In genomic region chr1:6499318-6499717, GRCh38 we compare ENCODE assay signal across 23 cellular contexts. TPM values are rescaled to one million over a fixed set of nuclear protein-coding genes. Genes with fewer than 3 reads are reported as not detected.
A peak's percentile ranks its signal among the peaks of the same experiment; 100 is the strongest.
DNase-seq lines count a peak whose midpoint lies in the region; ATAC-seq lines count a peak whose summit lies in the region.
"Had no signal": no experiment of that assay in that cellular context is flagged by ENCODE, and none has a peak within 500 bp of the region (broad histone marks: within the 10 kb centered on the region; RNA-seq: fewer than 3 reads in every experiment).

No MANE protein-coding gene starts in this region.

- DNase-seq in activated naive CD4-positive, alpha-beta T cell treated with anti-CD3 and anti-CD28 coated beads, Interleukin-2, amount 10 ng/mL, durations not matched to agents 7 days and 5 days = peak; percentile 20
- DNase-seq in activated naive CD4-positive, alpha-beta T cell treated with anti-CD3 and anti-CD28 coated beads, Interleukin-2, amount 50 U/mL, for 16 hours = no peak
- DNase-seq in activated T-helper 2 cell treated with anti-CD3 and anti-CD28 coated beads, Interferon-gamma antibody, Interleukin-2, Interleukin-4, amounts not matched to agents 10 μg/mL and 5 μg/mL and 100 μg/mL, durations not matched to agents 14 hours and 24 hours and 36 hours (ENCODE audit: low spot score) = no peak
- DNase-seq in naive B cell (no peak), germinal center (ENCODE audit: low spot score) (no peak), sciatic nerve (ENCODE audit: low spot score) (no peak), NCI-H748 (lab: John Stamatoyannopoulos, UW; ENCODE audit: unreplicated experiment) (no peak)
- DNase-seq: 8988T; activated CD4-positive, CD25-positive, alpha-beta regulatory T cell treated with anti-CD3 and anti-CD28 coated beads, Interleukin-2, amount 50 U/mL, for 72 hours; activated T-cell treated with anti-CD3 and anti-CD28 coated beads, Interleukin-2, amount 50 U/mL, for 4 hours; effector memory CD4-positive, alpha-beta T cell; esophagus squamous epithelium; HCEC 1CT; NCI-H1092; NCI-H2029 treated with DMSO at 0.1 percent for 48 hours; stimulated activated naive CD4-positive, alpha-beta T cell treated with Interleukin-2 at 50 U/mL for 16 hours; T-helper 9 cell had no signal

- ATAC-seq in naive B cell (ENCODE audit: low read depth in 2 of 2) (no peak), sciatic nerve (no peak)
- no peak for ATAC-seq in stimulated activated memory B cell treated with anti-CD40 and anti-IgM and Interleukin-4, amounts not matched to agents 10 μg/mL and 1 μg/mL and 100 μg/mL, for 72 hours
- ATAC-seq: activated T-cell treated with anti-CD3 and anti-CD28 coated beads, Interleukin-2, amount 50 U/mL, for 4 hours; SK-N-SH treated with all-trans-retinoic acid at 6 μM for 48 hours had no signal

- H3K27me3 Mint-ChIP-seq in activated naive CD4-positive, alpha-beta T cell treated with anti-CD3 and anti-CD28 coated beads, Interleukin-2, amount 10 ng/mL, durations not matched to agents 7 days and 5 days = peaks cover 61% of the 10 kb centered on the region
- peaks cover 26% of the 10 kb centered on the region for H3K27me3 Mint-ChIP-seq in activated T-helper 2 cell treated with anti-CD3 and anti-CD28 coated beads, Interferon-gamma antibody, Interleukin-2, Interleukin-4, amounts not matched to agents 10 μg/mL and 5 μg/mL and 100 μg/mL, durations not matched to agents 14 hours and 24 hours and 36 hours (ENCODE audit: low read depth)
- peaks cover 24 to 61% (median 55%) of the 10 kb centered on the region in 3 donors for H3K27me3 Mint-ChIP-seq in naive B cell
- H3K27me3 Mint-ChIP-seq in stimulated activated memory B cell treated with anti-CD40 and anti-IgM and Interleukin-4, amounts not matched to agents 10 μg/mL and 1 μg/mL and 100 μg/mL, for 72 hours = peaks cover 72% of the 10 kb centered on the region
- H3K27me3 Mint-ChIP-seq: activated naive CD8-positive, alpha-beta T cell had no signal

- intact Hi-C loops in activated T-helper 2 cell treated with anti-CD3 and anti-CD28 coated beads, Interferon-gamma antibody, Interleukin-2, Interleukin-4, amounts not matched to agents 10 μg/mL and 5 μg/mL and 100 μg/mL, durations not matched to agents 14 hours and 24 hours and 36 hours (cut with micrococcal nuclease) = no loop called here
- intact Hi-C loops in sciatic nerve (cut with DNase I) = no loop called here

- CTCF ChIA-PET in activated naive CD4-positive, alpha-beta T cell treated with anti-CD3 and anti-CD28 coated beads, Interleukin-2, amount 10 ng/mL, durations not matched to agents 7 days and 5 days (lab: Charles Lee) = interaction anchor here (1.3 to 1.4 kb wide), 3 partner anchors 10 to 147 kb away, joined by 4 to 5 read pairs (median 5); no protein-coding TSS in a partner anchor

- H3K9me3 Mint-ChIP-seq in activated naive CD4-positive, alpha-beta T cell treated with anti-CD3 and anti-CD28 coated beads, Interleukin-2, amount 10 ng/mL, durations not matched to agents 7 days and 5 days = no peaks in the 10 kb centered on the region
- H3K9me3 Mint-ChIP-seq in activated T-helper 2 cell treated with anti-CD3 and anti-CD28 coated beads, Interferon-gamma antibody, Interleukin-2, Interleukin-4, amounts not matched to agents 10 μg/mL and 5 μg/mL and 100 μg/mL, durations not matched to agents 14 hours and 24 hours and 36 hours = no peaks in the 10 kb centered on the region
- no peaks in the 10 kb centered on the region for H3K9me3 Mint-ChIP-seq in naive B cell
- H3K9me3 Mint-ChIP-seq in stimulated activated memory B cell treated with anti-CD40 and anti-IgM and Interleukin-4, amounts not matched to agents 10 μg/mL and 1 μg/mL and 100 μg/mL, for 72 hours = no peaks in the 10 kb centered on the region
- H3K9me3 Mint-ChIP-seq: activated T-cell treated with anti-CD3 and anti-CD28 coated beads, Interleukin-2, amount 50 U/mL, for 4 hours had no signal

- no peak overlapping the region for H3K27ac Mint-ChIP-seq in activated naive CD4-positive, alpha-beta T cell treated with anti-CD3 and anti-CD28 coated beads, Interleukin-2, amount 10 ng/mL, durations not matched to agents 7 days and 5 days
- no peak overlapping the region for H3K27ac Mint-ChIP-seq in activated T-helper 2 cell treated with anti-CD3 and anti-CD28 coated beads, Interferon-gamma antibody, Interleukin-2, Interleukin-4, amounts not matched to agents 10 μg/mL and 5 μg/mL and 100 μg/mL, durations not matched to agents 14 hours and 24 hours and 36 hours
- H3K27ac Mint-ChIP-seq in naive B cell = no peak overlapping the region
- no peak overlapping the region for H3K27ac Mint-ChIP-seq in stimulated activated memory B cell treated with anti-CD40 and anti-IgM and Interleukin-4, amounts not matched to agents 10 μg/mL and 1 μg/mL and 100 μg/mL, for 72 hours

- no peak overlapping the region for H3K4me3 Mint-ChIP-seq in activated naive CD4-positive, alpha-beta T cell treated with anti-CD3 and anti-CD28 coated beads, Interleukin-2, amount 10 ng/mL, durations not matched to agents 7 days and 5 days
- H3K4me3 Mint-ChIP-seq in activated T-helper 2 cell treated with anti-CD3 and anti-CD28 coated beads, Interferon-gamma antibody, Interleukin-2, Interleukin-4, amounts not matched to agents 10 μg/mL and 5 μg/mL and 100 μg/mL, durations not matched to agents 14 hours and 24 hours and 36 hours (ENCODE audit: low read depth) = peak overlapping the region; percentile 26
- H3K4me3 Mint-ChIP-seq in naive B cell = peak overlapping the region in 5 of 8 donors; percentile 24 to 63 (median 49)
- H3K4me3 Mint-ChIP-seq in stimulated activated memory B cell treated with anti-CD40 and anti-IgM and Interleukin-4, amounts not matched to agents 10 μg/mL and 1 μg/mL and 100 μg/mL, for 72 hours = peak overlapping the region; percentile 29
- H3K4me3 Mint-ChIP-seq: activated naive CD8-positive, alpha-beta T cell; activated T-cell treated with anti-CD3 and anti-CD28 coated beads, Interleukin-2, amount 50 U/mL, for 4 hours had no signal

- H3K4me1 Mint-ChIP-seq in activated naive CD4-positive, alpha-beta T cell treated with anti-CD3 and anti-CD28 coated beads, Interleukin-2, amount 10 ng/mL, durations not matched to agents 7 days and 5 days = peaks cover 21% of the 10 kb centered on the region
- peaks cover 3% of the 10 kb centered on the region for H3K4me1 Mint-ChIP-seq in activated T-helper 2 cell treated with anti-CD3 and anti-CD28 coated beads, Interferon-gamma antibody, Interleukin-2, Interleukin-4, amounts not matched to agents 10 μg/mL and 5 μg/mL and 100 μg/mL, durations not matched to agents 14 hours and 24 hours and 36 hours (ENCODE audit: low read depth)
- H3K4me1 Mint-ChIP-seq in naive B cell = peaks cover 4 to 16% (median 10%) of the 10 kb centered on the region in 3 donors
- H3K4me1 Mint-ChIP-seq in stimulated activated memory B cell treated with anti-CD40 and anti-IgM and Interleukin-4, amounts not matched to agents 10 μg/mL and 1 μg/mL and 100 μg/mL, for 72 hours = peaks cover 6% of the 10 kb centered on the region

- no peaks in the 10 kb centered on the region for H3K36me3 Mint-ChIP-seq in activated naive CD4-positive, alpha-beta T cell treated with anti-CD3 and anti-CD28 coated beads, Interleukin-2, amount 10 ng/mL, durations not matched to agents 7 days and 5 days
- H3K36me3 Mint-ChIP-seq in activated T-helper 2 cell treated with anti-CD3 and anti-CD28 coated beads, Interferon-gamma antibody, Interleukin-2, Interleukin-4, amounts not matched to agents 10 μg/mL and 5 μg/mL and 100 μg/mL, durations not matched to agents 14 hours and 24 hours and 36 hours (ENCODE audit: low read depth) = no peaks in the 10 kb centered on the region
- H3K36me3 Mint-ChIP-seq in naive B cell = no peaks in the 10 kb centered on the region
- no peaks in the 10 kb centered on the region for H3K36me3 Mint-ChIP-seq in stimulated activated memory B cell treated with anti-CD40 and anti-IgM and Interleukin-4, amounts not matched to agents 10 μg/mL and 1 μg/mL and 100 μg/mL, for 72 hours
- H3K36me3 Mint-ChIP-seq: activated naive CD8-positive, alpha-beta T cell had no signal

RNA-seq across cellular contexts. Expression of gene PLEKHG5, which starts 7.9 kb away (rescaled TPM):
- total RNA-seq in activated T-helper 2 cell treated with anti-CD3 and anti-CD28 coated beads, Interferon-gamma antibody, Interleukin-2, Interleukin-4, amounts not matched to agents 10 μg/mL and 5 μg/mL and 100 μg/mL, durations not matched to agents 14 hours and 24 hours and 36 hours = 1.1 and 1.6 TPM in 2 replicates
- not detected for polyA plus RNA-seq in naive B cell (ENCODE audit: low read depth in 6 of 6)
- 77.7 TPM for total RNA-seq in sciatic nerve

RNA-seq across cellular contexts. Expression of gene TNFRSF25, which starts 33.3 kb away (rescaled TPM):
- total RNA-seq in activated T-helper 2 cell treated with anti-CD3 and anti-CD28 coated beads, Interferon-gamma antibody, Interleukin-2, Interleukin-4, amounts not matched to agents 10 μg/mL and 5 μg/mL and 100 μg/mL, durations not matched to agents 14 hours and 24 hours and 36 hours = 88.0 and 89.7 TPM in 2 replicates
- polyA plus RNA-seq in naive B cell (ENCODE audit: low read depth in 6 of 6) = under 1 TPM in 2 of 6 donors, not detected in 4; 0.28 to 0.68 TPM
- total RNA-seq in sciatic nerve = 52.0 TPM

RNA-seq across cellular contexts. Expression of gene NOL9, which starts 55.0 kb away (rescaled TPM):
- 43.4 and 50.0 TPM in 2 replicates for total RNA-seq in activated T-helper 2 cell treated with anti-CD3 and anti-CD28 coated beads, Interferon-gamma antibody, Interleukin-2, Interleukin-4, amounts not matched to agents 10 μg/mL and 5 μg/mL and 100 μg/mL, durations not matched to agents 14 hours and 24 hours and 36 hours
- polyA plus RNA-seq in naive B cell (ENCODE audit: low read depth in 6 of 6) = 10 to 100 TPM in 5 of 6 donors, 1 to 10 TPM in 1; 4.1 to 22.3 (median 18.4) TPM
- 26.0 TPM for total RNA-seq in sciatic nerve

RNA-seq across cellular contexts. Expression of gene TAS1R1, which starts 55.8 kb away (rescaled TPM):
- total RNA-seq in activated T-helper 2 cell treated with anti-CD3 and anti-CD28 coated beads, Interferon-gamma antibody, Interleukin-2, Interleukin-4, amounts not matched to agents 10 μg/mL and 5 μg/mL and 100 μg/mL, durations not matched to agents 14 hours and 24 hours and 36 hours = not detected in 2 replicates
- under 1 TPM in 2 of 6 donors, not detected in 4; 0.16 to 0.22 TPM for polyA plus RNA-seq in naive B cell (ENCODE audit: low read depth in 6 of 6)
- total RNA-seq in sciatic nerve = not detected
- total RNA-seq: activated T-cell treated with anti-CD3 and anti-CD28 coated beads, Interleukin-2, amount 50 U/mL, for 4 hours; cerebellum; esophagus squamous epithelium; glomerular endothelial cell; urinary bladder had no signal

Comparison
In these comparisons a context has a peak if more than half of its experiments do, and no peak if none do; other contexts are left out.
1. RNA of gene PLEKHG5, which starts 7.9 kb away (total RNA-seq): 77.7 TPM in sciatic nerve (single experiment); 1.1 to 1.6 TPM in activated T-helper 2 cell treated with anti-CD3 and anti-CD28 coated beads, Interferon-gamma antibody, Interleukin-2, Interleukin-4, amounts not matched to agents 10 μg/mL and 5 μg/mL and 100 μg/mL, durations not matched to agents 14 hours and 24 hours and 36 hours; every median in the first group is over 10 times any median in the second.